Comparison of ENCODE assay signal across 8 cellular contexts in the genomic region with DNA sequence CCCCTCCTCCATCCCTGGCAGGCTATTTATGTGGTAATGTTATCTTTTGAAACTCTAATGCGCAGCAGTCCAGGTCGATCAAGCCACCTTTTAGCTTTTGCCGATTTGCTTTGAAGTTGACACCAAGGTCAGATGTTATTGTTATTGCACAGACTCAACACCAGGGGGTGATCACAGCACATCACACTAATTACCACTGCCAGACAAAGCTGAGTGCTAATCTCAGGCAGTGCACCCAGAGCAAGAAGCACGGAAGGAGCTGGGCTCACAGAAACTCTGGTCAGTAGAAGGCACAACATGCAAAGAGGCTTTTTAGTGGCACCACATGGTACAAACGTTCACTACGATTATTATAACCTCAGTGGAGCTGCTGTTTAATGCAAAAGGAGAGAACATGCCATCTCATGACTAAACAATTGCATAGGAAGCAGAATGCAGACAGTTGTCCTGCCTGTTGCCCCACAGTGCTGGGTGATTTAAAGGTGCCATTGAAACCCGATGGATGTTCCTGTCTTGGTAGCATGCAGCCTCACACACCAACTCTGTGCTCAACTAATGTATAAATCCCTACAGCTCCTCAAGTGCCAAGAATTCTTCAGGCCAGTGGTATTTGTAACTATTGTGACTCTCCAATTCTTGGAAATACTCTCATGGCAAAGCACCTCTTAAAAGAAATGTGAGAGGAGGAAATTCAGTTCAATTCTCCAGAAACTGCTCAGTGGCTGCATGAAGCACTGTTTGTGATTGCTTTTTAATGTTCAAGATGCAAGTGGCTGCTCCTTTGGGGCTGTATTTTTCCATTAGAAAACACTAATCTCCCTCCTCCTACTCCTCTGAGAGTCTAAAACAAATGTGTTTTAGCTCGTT.
DNase-seq lines count a peak whose midpoint lies in the region; ATAC-seq and TF ChIP-seq lines count a peak whose summit lies in the region.

No MANE protein-coding gene starts in this region.

- ATAC-seq in GM19351 (IDR thresholded peaks at IDR 0.05; ENCODE audit: unreplicated experiment) (peak; percentile 97), HG03354 (IDR thresholded peaks at IDR 0.05; ENCODE audit: poor library complexity, severe bottlenecking, unreplicated experiment) (peak; percentile 98)
- peak; percentile 79 for ATAC-seq in stimulated activated naive CD8-positive, alpha-beta T cell treated with anti-CD3 and anti-CD28 coated beads, Interleukin-15, amount 100 ng/mL, for 72 hours

- H3K27me3 Mint-ChIP-seq in endothelial cell (ENCODE audit: unreplicated experiment) = no peaks in the 10 kb centered on the region
- no peaks in the 10 kb centered on the region for H3K27me3 Mint-ChIP-seq in mesothelial cell of epicardium (ENCODE audit: low read depth)
- no peaks in the 10 kb centered on the region for H3K27me3 Mint-ChIP-seq in stimulated activated naive CD8-positive, alpha-beta T cell treated with anti-CD3 and anti-CD28 coated beads, Interleukin-15, amount 100 ng/mL, for 72 hours

- H3K4me1 Mint-ChIP-seq in endothelial cell (ENCODE audit: unreplicated experiment) (peaks cover 8% of the 10 kb centered on the region), mesothelial cell of epicardium (peaks cover 20% of the 10 kb centered on the region)
- peaks cover 7% of the 10 kb centered on the region for H3K4me1 Mint-ChIP-seq in stimulated activated naive CD8-positive, alpha-beta T cell treated with anti-CD3 and anti-CD28 coated beads, Interleukin-15, amount 100 ng/mL, for 72 hours

- H3K9me3 Mint-ChIP-seq in endothelial cell (ENCODE audit: unreplicated experiment) = no peaks in the 10 kb centered on the region
- peaks cover 24% of the 10 kb centered on the region for H3K9me3 Mint-ChIP-seq in mesothelial cell of epicardium
- H3K9me3 Mint-ChIP-seq in stimulated activated naive CD8-positive, alpha-beta T cell treated with anti-CD3 and anti-CD28 coated beads, Interleukin-15, amount 100 ng/mL, for 72 hours = no peaks in the 10 kb centered on the region

- H3K4me3 Mint-ChIP-seq in endothelial cell (ENCODE audit: unreplicated experiment) (no peak overlapping the region), mesothelial cell of epicardium (no peak overlapping the region)
- H3K4me3 Mint-ChIP-seq in stimulated activated naive CD8-positive, alpha-beta T cell treated with anti-CD3 and anti-CD28 coated beads, Interleukin-15, amount 100 ng/mL, for 72 hours = no peak overlapping the region

- peak; percentile 27 for DNase-seq in CMK (ENCODE audit: low read depth)
- peak; percentile 67 to 89 for DNase-seq in NCI-H526 (lab: John Stamatoyannopoulos, UW)
- DNase-seq in activated CD4-positive, alpha-beta T cell treated with anti-CD3 and anti-CD28 coated beads, Interleukin-2, amount 50 U/mL, for 1 hour = peak; percentile 11
- DNase-seq in endothelial cell (ENCODE audit: low spot score) = peak; percentile 68
- peak; percentile 21 to 62 for DNase-seq in mesothelial cell of epicardium (ENCODE audit: low spot score in 2 of 2, unreplicated experiment in 2 of 2)
- peak; percentile 34 to 37 for DNase-seq in stimulated activated naive CD8-positive, alpha-beta T cell treated with anti-CD3 and anti-CD28 coated beads, Interleukin-15, amount 100 ng/mL, for 72 hours

- TF ChIP-seq CTCF in endothelial cell (IDR thresholded peaks at IDR 0.05; ENCODE audit: unreplicated experiment) = peak; percentile 94
- TF ChIP-seq CTCF in mesothelial cell of epicardium (IDR thresholded peaks at IDR 0.05; ENCODE audit: unreplicated experiment) = peak; percentile 92

- H3K36me3 Mint-ChIP-seq in endothelial cell (ENCODE audit: low read depth, unreplicated experiment) (no peaks in the 10 kb centered on the region), mesothelial cell of epicardium (peaks cover 15% of the 10 kb centered on the region)

- no peak overlapping the region for H3K27ac Mint-ChIP-seq in endothelial cell (ENCODE audit: unreplicated experiment)
- H3K27ac Mint-ChIP-seq in mesothelial cell of epicardium = peak overlapping the region; percentile 49
- H3K27ac Mint-ChIP-seq in stimulated activated naive CD8-positive, alpha-beta T cell treated with anti-CD3 and anti-CD28 coated beads, Interleukin-15, amount 100 ng/mL, for 72 hours = no peak overlapping the region

Comparison
In these comparisons a context has a peak if more than half of its experiments do, and no peak if none do; other contexts are left out.
1. Peak in every context shown above with its lines: DNase-seq and ATAC-seq.
2. DNase-seq: peak in every context shown above with its lines; median percentile 78 in NCI-H526; 68 in endothelial cell; 42 in mesothelial cell of epicardium; 36 in stimulated activated naive CD8-positive, alpha-beta T cell treated with anti-CD3 and anti-CD28 coated beads, Interleukin-15, amount 100 ng/mL, for 72 hours; 27 in CMK; 11 in activated CD4-positive, alpha-beta T cell treated with anti-CD3 and anti-CD28 coated beads, Interleukin-2, amount 50 U/mL, for 1 hour.